In genomic region chr1:17102232-17102631, GRCh38 we compare ENCODE assay signal across 1 cellular context.
TF ChIP-seq lines count a peak whose summit lies in the region.

No MANE protein-coding gene starts in this region.

TF ChIP-seq in IMR-90, 13 proteins besides CTCF, POLR2A, EP300 and RAD21 (continued from another document):
- TF ChIP-seq ELK1 (IDR thresholded peaks at IDR 0.05; ENCODE audit: borderline replicate concordance, low read depth, low read length) (no peak), FOS (IDR thresholded peaks at IDR 0.05; ENCODE audit: low read depth, low read length) (no peak), RCOR1 (IDR thresholded peaks at IDR 0.05; ENCODE audit: insufficient replicate concordance, low read length) (no peak), SMC3 (IDR thresholded peaks at IDR 0.05; ENCODE audit: low read depth, low read length) (no peak)
